In the genomic region with DNA sequence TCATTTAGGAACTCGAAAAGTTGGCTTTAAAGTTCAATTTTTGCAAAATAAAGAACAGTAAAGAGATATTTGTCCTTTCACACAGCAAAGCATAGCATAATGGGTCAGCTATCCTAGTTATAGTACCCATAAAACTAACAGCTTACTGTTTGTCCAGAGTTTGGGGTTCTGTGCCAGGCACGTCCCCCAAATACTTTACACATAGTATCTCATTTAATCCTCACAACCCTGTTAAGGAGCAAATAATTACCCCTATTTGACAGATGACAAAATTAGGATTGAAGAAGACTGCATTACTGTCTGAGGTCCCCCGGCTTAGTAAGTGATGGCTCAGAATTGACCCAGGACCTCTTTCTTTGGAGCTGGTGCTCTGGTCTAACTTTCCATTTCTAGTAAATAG, we compare ENCODE assay signal across 18 cellular contexts. TPM values are rescaled to one million over a fixed set of nuclear protein-coding genes. Genes with fewer than 3 reads are reported as not detected.
A peak's percentile ranks its signal among the peaks of the same experiment; 100 is the strongest.
DNase-seq lines count a peak whose midpoint lies in the region; ATAC-seq and TF ChIP-seq lines count a peak whose summit lies in the region.
"Had no signal": no experiment of that assay in that cellular context is flagged by ENCODE, and none has a peak within 500 bp of the region (broad histone marks: within the 10 kb centered on the region; RNA-seq: fewer than 3 reads in every experiment).

No MANE protein-coding gene starts in this region.

- no peak for TF ChIP-seq POLR2A in transverse colon (IDR thresholded peaks at IDR 0.05)

- H3K27me3 ChIP-seq in transverse colon: no peaks in the 10 kb centered on the region
- H3K27me3 ChIP-seq: BLaER1 had no signal

- peaks cover 13 to 67% (median 52%) of the 10 kb centered on the region in 4 donors for H3K4me1 ChIP-seq in transverse colon

- H3K9me3 ChIP-seq in transverse colon: no peaks in the 10 kb centered on the region
- H3K9me3 ChIP-seq: A549 had no signal

- no peaks in the 10 kb centered on the region for H3K36me3 ChIP-seq in transverse colon
- H3K36me3 ChIP-seq: BLaER1 had no signal

- H3K27ac Mint-ChIP-seq in nephron: peak overlapping the region in 1 of 3 experiments; percentile 76
- no peak overlapping the region for H3K27ac Mint-ChIP-seq in activated CD4-positive, alpha-beta T cell treated with anti-CD3 and anti-CD28 coated beads, Interleukin-2, amount 10 ng/mL, durations not matched to agents 24 days and 14 days
- H3K27ac Mint-ChIP-seq: CD14-positive monocyte; CD4-positive, alpha-beta memory T cell; H9 had no signal

- in situ Hi-C loops in transverse colon (cut with MboI; ENCODE audit: low pct_ligation_motif_present in 1 of 4, low pct_unique_long_range_greater_than_20kb in 1 of 4, low sequenced_read_pairs in 3 of 4): no loop called here

- H3K36me3 Mint-ChIP-seq in nephron (ENCODE audit: low read depth): no peaks in the 10 kb centered on the region
- H3K36me3 Mint-ChIP-seq in activated CD4-positive, alpha-beta T cell treated with anti-CD3 and anti-CD28 coated beads, Interleukin-2, amount 10 ng/mL, durations not matched to agents 24 days and 14 days (ENCODE audit: low read depth): peaks cover 2% of the 10 kb centered on the region
- H3K36me3 Mint-ChIP-seq: CD14-positive monocyte; CD4-positive, alpha-beta memory T cell; IgD-negative memory B cell had no signal

- H3K9me3 Mint-ChIP-seq in nephron: no peaks in the 10 kb centered on the region
- peaks cover 7% of the 10 kb centered on the region for H3K9me3 Mint-ChIP-seq in activated CD4-positive, alpha-beta T cell treated with anti-CD3 and anti-CD28 coated beads, Interleukin-2, amount 10 ng/mL, durations not matched to agents 24 days and 14 days
- H3K9me3 Mint-ChIP-seq: H9, IgD-negative memory B cell had no signal

- TF ChIP-seq EP300 in transverse colon (IDR thresholded peaks at IDR 0.05; ENCODE audit: low read depth): no peak

- peaks cover 6% of the 10 kb centered on the region for H3K4me1 Mint-ChIP-seq in nephron
- H3K4me1 Mint-ChIP-seq in activated CD4-positive, alpha-beta T cell treated with anti-CD3 and anti-CD28 coated beads, Interleukin-2, amount 10 ng/mL, durations not matched to agents 24 days and 14 days: peaks cover 7% of the 10 kb centered on the region

- intact Hi-C loops in transverse colon (cut with DNase I; ENCODE audit: low total_unique reads): no loop called here
- intact Hi-C loops in activated CD4-positive, alpha-beta T cell treated with anti-CD3 and anti-CD28 coated beads, Interleukin-2, amount 10 ng/mL, durations not matched to agents 24 days and 14 days (cut with micrococcal nuclease): no loop called here

- peak overlapping the region in 2 of 3 experiments; percentile 7 to 30 for H3K4me3 Mint-ChIP-seq in nephron
- no peak overlapping the region for H3K4me3 Mint-ChIP-seq in activated CD4-positive, alpha-beta T cell treated with anti-CD3 and anti-CD28 coated beads, Interleukin-2, amount 10 ng/mL, durations not matched to agents 24 days and 14 days
- H3K4me3 Mint-ChIP-seq: CD14-positive monocyte, H9 had no signal

- H3K4me3 ChIP-seq in transverse colon: no peak overlapping the region
- H3K4me3 ChIP-seq: A549, BLaER1, GM12878 had no signal

- ATAC-seq in HG02885 (IDR thresholded peaks at IDR 0.05; ENCODE audit: poor library complexity, unreplicated experiment): no peak
- ATAC-seq: A549, GM12878 had no signal

- peaks cover 4% of the 10 kb centered on the region for H3K27me3 Mint-ChIP-seq in nephron (ENCODE audit: low read depth)
- peaks cover 40% of the 10 kb centered on the region for H3K27me3 Mint-ChIP-seq in activated CD4-positive, alpha-beta T cell treated with anti-CD3 and anti-CD28 coated beads, Interleukin-2, amount 10 ng/mL, durations not matched to agents 24 days and 14 days

- WGBS in transverse colon (ENCODE audit: low coverage in 1 of 2), 2 donors: 59 to 71% methylated on average over 2 to 3 of the region's 3 CpGs

- no peak for TF ChIP-seq CTCF in nephron (IDR thresholded peaks at IDR 0.05; ENCODE audit: unreplicated experiment in 3 of 3)
- TF ChIP-seq CTCF in transverse colon (IDR thresholded peaks at IDR 0.05): no peak

- peak; percentile 27 for DNase-seq in DMS 273 (lab: John Stamatoyannopoulos, UW; ENCODE audit: unreplicated experiment)
- no peak for DNase-seq in DMS 273 treated with DMSO at 0.1 percent for 48 hours (lab: John Stamatoyannopoulos, UW)
- no peak for DNase-seq in transverse colon
- no peak for DNase-seq in HuH-7 (ENCODE audit: low spot score)
- no peak for DNase-seq in activated CD4-positive, alpha-beta T cell treated with anti-CD3 and anti-CD28 coated beads, Interleukin-2, amount 10 ng/mL, durations not matched to agents 24 days and 14 days
- DNase-seq: CD4-positive, alpha-beta memory T cell; DND-41; EL; H9; KBM-7 had no signal

- peak overlapping the region; percentile 87 to 88 (median 88) for H3K27ac ChIP-seq in transverse colon
- H3K27ac ChIP-seq: 22Rv1, A549, BLaER1 had no signal

RNA-seq across cellular contexts. Expression of a gene that starts 52.6 kb away (rescaled TPM):
- total RNA-seq in transverse colon: 100 to 1,000 TPM; 247 to 569 (median 444) TPM
- total RNA-seq in activated CD4-positive, alpha-beta T cell treated with anti-CD3 and anti-CD28 coated beads, Interleukin-2, amount 10 ng/mL, durations not matched to agents 24 days and 14 days: 12.4 and 12.9 TPM in 2 replicates

Comparison
In these comparisons a context has a peak if more than half of its experiments do, and no peak if none do; other contexts are left out.
1. RNA of a gene that starts 52.6 kb away (total RNA-seq): 247 to 569 TPM in transverse colon; 12.4 to 12.9 TPM in activated CD4-positive, alpha-beta T cell treated with anti-CD3 and anti-CD28 coated beads, Interleukin-2, amount 10 ng/mL, durations not matched to agents 24 days and 14 days; every median in the first group is over 10 times any median in the second.